ENCODE assay signal across 11 cellular contexts in genomic region chr4:76726141-76726540, GRCh38.
"Had no signal": no experiment of that assay in that cellular context is flagged by ENCODE, and none has a peak within 500 bp of the region (broad histone marks: within the 10 kb centered on the region; RNA-seq: fewer than 3 reads in every experiment).

No MANE protein-coding gene starts in this region.

- H3K9me3 Mint-ChIP-seq: activated T-helper 1 cell treated with anti-CD3 and anti-CD28 coated beads, Interleukin-12 subunit alpha, Interleukin-12 subunit beta, Interleukin-2, Interleukin-4 antibody, amounts not matched to agents 30 ng/mL and 10 ng/mL and 1 ng/mL, durations not matched to agents 14 hours and 24 hours and 36 hours had no signal

- H3K36me3 Mint-ChIP-seq: immature natural killer cell had no signal

- H3K27ac Mint-ChIP-seq: activated CD8-positive, alpha-beta T cell treated with anti-CD3 and anti-CD28 coated beads, Interleukin-2, amount 10 ng/mL, durations not matched to agents 7 days and 5 days; activated T-helper 1 cell treated with anti-CD3 and anti-CD28 coated beads, Interleukin-12 subunit alpha, Interleukin-12 subunit beta, Interleukin-2, Interleukin-4 antibody, amounts not matched to agents 30 ng/mL and 10 ng/mL and 1 ng/mL, durations not matched to agents 14 hours and 24 hours and 36 hours; immature natural killer cell had no signal

- H3K4me1 Mint-ChIP-seq: immature natural killer cell had no signal

- DNase-seq: activated CD4-positive, alpha-beta T cell treated with anti-CD3 and anti-CD28 coated beads for 48 hours; activated CD8-positive, alpha-beta T cell treated with anti-CD3 and anti-CD28 coated beads, Interleukin-2, amount 10 ng/mL, durations not matched to agents 7 days and 5 days; activated naive CD4-positive, alpha-beta T cell; aorta; immature natural killer cell; pancreas; stimulated activated CD4-positive, alpha-beta T cell treated with anti-CD3 and anti-CD28 coated beads, Interleukin-4, amount 100 ng/mL, for 1 hour; stimulated activated CD8-positive, alpha-beta memory T cell treated with anti-CD3 and anti-CD28 coated beads, Interleukin-4, amount 100 ng/mL, for 48 hours; stimulated activated naive CD8-positive, alpha-beta T cell treated with anti-CD3 and anti-CD28 coated beads, Interleukin-15, Interleukin-2, amounts not matched to agents 100 U/mL and 50 U/mL, for 24 hours; T1000 had no signal

- H3K4me3 Mint-ChIP-seq: activated CD8-positive, alpha-beta T cell treated with anti-CD3 and anti-CD28 coated beads, Interleukin-2, amount 10 ng/mL, durations not matched to agents 7 days and 5 days; activated T-helper 1 cell treated with anti-CD3 and anti-CD28 coated beads, Interleukin-12 subunit alpha, Interleukin-12 subunit beta, Interleukin-2, Interleukin-4 antibody, amounts not matched to agents 30 ng/mL and 10 ng/mL and 1 ng/mL, durations not matched to agents 14 hours and 24 hours and 36 hours; immature natural killer cell had no signal

- ATAC-seq: activated CD8-positive, alpha-beta T cell treated with anti-CD3 and anti-CD28 coated beads, Interleukin-2, amount 10 ng/mL, durations not matched to agents 7 days and 5 days; pancreas; stimulated activated naive CD8-positive, alpha-beta T cell treated with anti-CD3 and anti-CD28 coated beads, Interleukin-15, Interleukin-2, amounts not matched to agents 100 U/mL and 50 U/mL, for 24 hours had no signal

- H3K27ac ChIP-seq: pancreas had no signal
